ENCODE assay signal across 8 cellular contexts in genomic region chr10:84328303-84329093, GRCh38. TPM values are rescaled to one million over a fixed set of nuclear protein-coding genes. Genes with fewer than 3 reads are reported as not detected.
A peak's percentile ranks its signal among the peaks of the same experiment; 100 is the strongest.
DNase-seq lines count a peak whose midpoint lies in the region; ATAC-seq and TF ChIP-seq lines count a peak whose summit lies in the region.

Gene CCSER2 (plus strand): TSS chr10:84328589. CDS start chr10:84371053, 42,464 bp downstream.

- peak within 1 kb of the TSS; percentile 91 for H3K27ac ChIP-seq in layer of hippocampus (ENCODE audit: low read depth, low read length)

- H3K27me3 ChIP-seq in layer of hippocampus (ENCODE audit: control insufficient read depth, insufficient read depth, low read length) = no peaks in the 10 kb centered on the region

- peak within 1 kb of the TSS; percentile 74 for H3K4me3 ChIP-seq in choroid plexus epithelial cell (ENCODE audit: low read depth, low read length)

- no peak for TF ChIP-seq CTCF in choroid plexus epithelial cell (conservative IDR thresholded peaks at IDR 0.05; ENCODE audit: low read depth, low read length)

- DNase-seq in AML-193 (lab: John Stamatoyannopoulos, UW) = peak; percentile 76 to 92
- peak; percentile 93 for DNase-seq in NCI-H460 (ENCODE audit: extremely low read depth, low read depth)
- DNase-seq in activated CD4-positive, alpha-beta T cell treated with anti-CD3 and anti-CD28 coated beads for 4 hours = peak; percentile 88 to 93
- DNase-seq in choroid plexus epithelial cell (ENCODE audit: low read depth) = peak; percentile 97
- DNase-seq in stimulated activated CD4-positive, alpha-beta T cell treated with anti-CD3 and anti-CD28 coated beads, Interleukin-1b, Interleukin-23, amount 100 ng/mL, for 24 hours (ENCODE audit: low read depth in 4 of 4, low spot score in 1 of 4) = peak; percentile 79 to 97 (median 87)

- ATAC-seq in GM18907 (IDR thresholded peaks at IDR 0.05; ENCODE audit: unreplicated experiment) (peak; percentile 67), HG03139 (IDR thresholded peaks at IDR 0.05; ENCODE audit: unreplicated experiment) (peak; percentile 58)

RNA-seq across cellular contexts. Expression of gene CCSER2, which starts in this region (rescaled TPM):
- total RNA-seq in NCI-H460 (2014; rRNA removed; shearing (Covaris generic)) = 24.3 and 25.0 TPM in 2 replicates
- polyA plus RNA-seq in NCI-H460 (2014; cell fraction: nucleus; rRNA removed) = 8.3 and 15.4 TPM in 2 replicates

Comparison
In these comparisons a context has a peak if more than half of its experiments do, and no peak if none do; other contexts are left out.
1. Peak in every context shown above with its lines: DNase-seq, ATAC-seq, H3K4me3 ChIP-seq and H3K27ac ChIP-seq.